Comparison of ENCODE assay signal across 11 cellular contexts in the genomic region with DNA sequence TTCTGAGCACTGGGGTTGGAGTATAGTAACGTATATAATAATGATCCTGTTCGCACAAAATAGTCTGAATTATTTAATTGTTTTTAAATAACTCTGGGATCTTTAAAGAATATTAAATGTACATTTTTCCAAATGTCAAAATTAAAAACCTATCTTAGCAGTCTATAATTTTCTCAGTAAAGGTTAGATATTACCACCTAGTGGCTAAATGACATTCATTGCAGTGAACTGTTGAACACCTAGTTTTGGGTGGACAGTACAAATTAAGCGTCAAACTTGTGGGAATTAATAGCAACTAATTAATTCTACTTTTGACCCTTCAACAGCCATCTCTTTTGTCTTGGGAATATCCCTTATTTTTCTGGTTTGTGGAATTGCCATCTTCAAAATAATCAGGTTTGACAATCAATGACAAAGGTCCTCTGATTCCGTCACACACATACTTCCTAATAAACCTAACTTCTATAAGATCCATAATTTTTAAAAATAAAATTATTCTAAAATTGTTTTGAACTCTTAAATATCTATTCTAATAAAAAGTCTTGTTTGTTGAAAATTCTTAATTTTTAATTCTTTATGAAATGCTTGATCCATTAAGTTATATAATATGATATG.
DNase-seq lines count a peak whose midpoint lies in the region; ATAC-seq and TF ChIP-seq lines count a peak whose summit lies in the region.
"Had no signal": no experiment of that assay in that cellular context is flagged by ENCODE, and none has a peak within 500 bp of the region (broad histone marks: within the 10 kb centered on the region; RNA-seq: fewer than 3 reads in every experiment).

No MANE protein-coding gene starts in this region.

- no peak overlapping the region for H2AFZ ChIP-seq in PC-9

- DNase-seq in MCF 10A (ENCODE audit: unreplicated experiment) (peak; percentile 33), breast epithelium (ENCODE audit: low spot score in 2 of 2) (no peak), PC-9 (no peak), fibroblast of the aortic adventitia (ENCODE audit: low read depth) (peak; percentile 28), type B pancreatic cell (ENCODE audit: extremely low spot score, unreplicated experiment) (no peak), vagina (ENCODE audit: extremely low spot score in 2 of 2) (no peak), omental fat pad (ENCODE audit: low spot score) (no peak)
- DNase-seq: CD4-positive, CD25-positive, alpha-beta regulatory T cell; cortex of kidney had no signal

- ATAC-seq in HG03045 (IDR thresholded peaks at IDR 0.05; ENCODE audit: unreplicated experiment): no peak
- no peak for ATAC-seq in omental fat pad (ENCODE audit: low FRiP score)
- ATAC-seq: activated CD4-positive, CD25-positive, alpha-beta regulatory T cell treated with anti-CD3 and anti-CD28 coated beads, Interleukin-2, amount 50 U/mL, for 24 hours had no signal

- H3K4me1 Mint-ChIP-seq in MCF 10A (ENCODE audit: insufficient read depth, unreplicated experiment) (peaks cover 18% of the 10 kb centered on the region), type B pancreatic cell (ENCODE audit: unreplicated experiment) (peaks cover 33% of the 10 kb centered on the region)
- H3K4me1 Mint-ChIP-seq: CD4-positive, CD25-positive, alpha-beta regulatory T cell had no signal

- H3K27ac ChIP-seq in breast epithelium (no peak overlapping the region), PC-9 (no peak overlapping the region), vagina (no peak overlapping the region)

- H3K4me1 ChIP-seq in breast epithelium (no peaks in the 10 kb centered on the region), PC-9 (replicated peaks; ENCODE audit: insufficient read depth) (no peaks in the 10 kb centered on the region; the same call in 1 of the 2 replicates), vagina (no peaks in the 10 kb centered on the region)

- H3K9me3 ChIP-seq in breast epithelium: no peaks in the 10 kb centered on the region
- H3K9me3 ChIP-seq in PC-9 (ENCODE audit: insufficient read depth, low read depth): no peaks in the 10 kb centered on the region
- H3K9me3 ChIP-seq in vagina: no peaks in the 10 kb centered on the region

- H3K4me3 Mint-ChIP-seq in MCF 10A (ENCODE audit: unreplicated experiment): no peak overlapping the region
- H3K4me3 Mint-ChIP-seq in type B pancreatic cell: no peak overlapping the region
- H3K4me3 Mint-ChIP-seq: CD4-positive, CD25-positive, alpha-beta regulatory T cell had no signal

- H3F3A ChIP-seq in PC-9 (ENCODE audit: insufficient read depth, low read depth): no peaks in the 10 kb centered on the region

- H3K9me2 ChIP-seq in PC-9 (ENCODE audit: insufficient read depth): no peaks in the 10 kb centered on the region

- H3K27ac Mint-ChIP-seq in MCF 10A (ENCODE audit: low read depth, unreplicated experiment) (no peak overlapping the region), type B pancreatic cell (no peak overlapping the region)
- H3K27ac Mint-ChIP-seq: CD4-positive, CD25-positive, alpha-beta regulatory T cell had no signal

- POLR2A ChIA-PET in MCF 10A (lab: Yijun Ruan, JAX): interaction anchor here (1.6 kb wide), 1 partner anchor 1088 kb away, joined by 3 read pairs; no protein-coding TSS in a partner anchor
- POLR2A ChIA-PET in PC-9 (lab: Charles Lee; ENCODE audit: unreplicated experiment): no interaction called here

- H3K79me2 ChIP-seq in PC-9 (ENCODE audit: low read depth): no peaks in the 10 kb centered on the region

- peak; percentile 62 for TF ChIP-seq CTCF in MCF 10A (IDR thresholded peaks at IDR 0.05; ENCODE audit: unreplicated experiment)
- peak in 1 of 3 donors; percentile 10 for TF ChIP-seq CTCF in breast epithelium (IDR thresholded peaks at IDR 0.05)
- TF ChIP-seq CTCF in PC-9 (conservative IDR thresholded peaks at IDR 0.05): peak; percentile 72
- peak; percentile 51 for TF ChIP-seq CTCF in fibroblast of the aortic adventitia (IDR thresholded peaks at IDR 0.05; ENCODE audit: insufficient read depth, low read length)
- peak; percentile 78 for TF ChIP-seq CTCF in type B pancreatic cell (conservative IDR thresholded peaks at IDR 0.05)
- TF ChIP-seq CTCF in vagina (IDR thresholded peaks at IDR 0.05): no peak
- TF ChIP-seq CTCF in omental fat pad (IDR thresholded peaks at IDR 0.05): no peak

- CTCF ChIA-PET in MCF 10A (lab: Yijun Ruan, JAX) (interaction anchor here (0.6 to 13.5 kb wide), 17 partner anchors 45 to 1342 kb away, joined by 3 to 324 read pairs (median 4); partner anchors contain the start of gene SEMA3A), PC-9 (lab: Charles Lee) (interaction anchor here (3.0 kb wide), 1 partner anchor 1086 kb away, joined by 21 read pairs; no protein-coding TSS in a partner anchor)

- TF ChIP-seq POLR2A in breast epithelium (IDR thresholded peaks at IDR 0.05) (no peak), vagina (IDR thresholded peaks at IDR 0.05) (no peak)

- no peaks in the 10 kb centered on the region for H4K20me1 ChIP-seq in PC-9 (ENCODE audit: insufficient read depth)

- BruUV-seq in MCF 10A (replicated peaks; lab: Mats Ljungman, UMichigan) (no TSS peak), PC-9 (replicated peaks; lab: Mats Ljungman, UMichigan) (no TSS peak)

- H3K27me3 ChIP-seq in breast epithelium (no peaks in the 10 kb centered on the region), PC-9 (ENCODE audit: insufficient read depth, low read depth) (no peaks in the 10 kb centered on the region), vagina (no peaks in the 10 kb centered on the region)

- H3K4me3 ChIP-seq in breast epithelium: no peak overlapping the region
- H3K4me3 ChIP-seq in PC-9: no peak overlapping the region
- no peak overlapping the region for H3K4me3 ChIP-seq in fibroblast of the aortic adventitia (ENCODE audit: low read depth, low read length)
- H3K4me3 ChIP-seq in vagina: no peak overlapping the region

- H3K9me3 Mint-ChIP-seq in MCF 10A (ENCODE audit: unreplicated experiment): no peaks in the 10 kb centered on the region
- no peaks in the 10 kb centered on the region for H3K9me3 Mint-ChIP-seq in type B pancreatic cell

- H3K4me2 ChIP-seq in PC-9: no peak overlapping the region

- H3K27me3 Mint-ChIP-seq in MCF 10A (ENCODE audit: insufficient read depth, unreplicated experiment) (no peaks in the 10 kb centered on the region), type B pancreatic cell (peaks cover 7% of the 10 kb centered on the region)
- H3K27me3 Mint-ChIP-seq: CD4-positive, CD25-positive, alpha-beta regulatory T cell had no signal

- H3K36me3 ChIP-seq in breast epithelium: no peaks in the 10 kb centered on the region
- H3K36me3 ChIP-seq in PC-9 (ENCODE audit: low read depth): no peaks in the 10 kb centered on the region
- H3K36me3 ChIP-seq in vagina: no peaks in the 10 kb centered on the region

- H3K36me3 Mint-ChIP-seq in MCF 10A (ENCODE audit: insufficient read depth, unreplicated experiment) (no peaks in the 10 kb centered on the region), type B pancreatic cell (peaks cover 14% of the 10 kb centered on the region)
- H3K36me3 Mint-ChIP-seq: CD4-positive, CD25-positive, alpha-beta regulatory T cell had no signal

- intact Hi-C loops in MCF 10A (cut with micrococcal nuclease) (loop anchor here (1.0 kb wide), 1 partner anchor 774 kb away; no protein-coding TSS in a partner anchor), breast epithelium (cut with DNase I; ENCODE audit: low total_unique reads) (loop anchor here (2.0 to 10.0 kb wide), 2 partner anchors 42 to 804 kb away; no protein-coding TSS in a partner anchor), PC-9 (cut with micrococcal nuclease; ENCODE audit: unreplicated experiment) (loop anchor here (2.0 to 10.0 kb wide), 3 partner anchors 492 to 1609 kb away; no protein-coding TSS in a partner anchor), vagina (cut with DNase I) (no loop called here)

Comparison
In these comparisons a context has a peak if more than half of its experiments do, and no peak if none do; other contexts are left out.
1. DNase-seq: peak in MCF 10A (single experiment) and fibroblast of the aortic adventitia (single experiment); none in breast epithelium (0 of 2), PC-9 (0 of 2), type B pancreatic cell (single experiment), vagina (0 of 2) and omental fat pad (single experiment).
2. CTCF ChIP-seq: peak in MCF 10A (single experiment), PC-9 (single experiment), fibroblast of the aortic adventitia (single experiment) and type B pancreatic cell (single experiment); none in vagina (0 of 3) and omental fat pad (0 of 3).